ENCODE assay signal across 17 cellular contexts in genomic region chr1:94694234-94694915, GRCh38.
"Had no signal": no experiment of that assay in that cellular context is flagged by ENCODE, and none has a peak within 500 bp of the region (broad histone marks: within the 10 kb centered on the region; RNA-seq: fewer than 3 reads in every experiment).

No MANE protein-coding gene starts in this region.

- H3K27ac Mint-ChIP-seq: activated B cell treated with CpG ODN at 0.5 μM for 24 hours; naive thymus-derived CD8-positive, alpha-beta T cell; stimulated activated naive B cell treated with anti-CD40 and anti-IgM and Interleukin-4, amounts not matched to agents 10 μg/mL and 1 μg/mL and 100 μg/mL, for 72 hours had no signal

- H3K9me3 Mint-ChIP-seq: central memory CD8-positive, alpha-beta T cell; naive thymus-derived CD8-positive, alpha-beta T cell had no signal

- DNase-seq: activated B cell treated with CpG ODN at 0.5 μM for 24 hours; activated CD4-positive, alpha-beta T cell treated with anti-CD3 and anti-CD28 coated beads for 48 hours; activated CD8-positive, alpha-beta memory T cell treated with anti-CD3 and anti-CD28 coated beads, Interleukin-2, amount 50 U/mL, for 4 hours; activated effector memory CD4-positive, alpha-beta T cell treated with anti-CD3 and anti-CD28 coated beads, Interleukin-2, amount 50 U/mL, for 16 hours; activated naive CD4-positive, alpha-beta T cell treated with anti-CD3 and anti-CD28 coated beads, Interleukin-2, amount 50 U/mL, for 16 hours; activated T-cell treated with anti-CD3 and anti-CD28 coated beads, Interleukin-2, amount 50 U/mL, for 48 hours; aorta; brain microvascular endothelial cell; left cardiac atrium; mesenchymal stem cell; naive thymus-derived CD8-positive, alpha-beta T cell; ovary; stimulated activated CD4-positive, alpha-beta T cell treated with anti-CD3 and anti-CD28 coated beads, Interleukin-4, amount 100 ng/mL, for 4 hours; stimulated activated naive B cell treated with anti-CD40 and anti-IgM and Interleukin-4, amounts not matched to agents 10 μg/mL and 1 μg/mL and 100 μg/mL, for 72 hours; tibial artery had no signal

- H3K4me3 Mint-ChIP-seq: activated B cell treated with CpG ODN at 0.5 μM for 24 hours; central memory CD8-positive, alpha-beta T cell; naive thymus-derived CD8-positive, alpha-beta T cell; stimulated activated naive B cell treated with anti-CD40 and anti-IgM and Interleukin-4, amounts not matched to agents 10 μg/mL and 1 μg/mL and 100 μg/mL, for 72 hours had no signal

- H3K36me3 Mint-ChIP-seq: naive thymus-derived CD8-positive, alpha-beta T cell; stimulated activated naive B cell treated with anti-CD40 and anti-IgM and Interleukin-4, amounts not matched to agents 10 μg/mL and 1 μg/mL and 100 μg/mL, for 72 hours had no signal

- H3K4me1 Mint-ChIP-seq: activated B cell treated with CpG ODN at 0.5 μM for 24 hours; central memory CD8-positive, alpha-beta T cell; stimulated activated naive B cell treated with anti-CD40 and anti-IgM and Interleukin-4, amounts not matched to agents 10 μg/mL and 1 μg/mL and 100 μg/mL, for 72 hours had no signal

- FAIRE-seq: urothelium cell line had no signal
